Comparison of ENCODE assay signal across 26 cellular contexts in genomic region chr3:1734494-1735122, GRCh38.
"Had no signal": no experiment of that assay in that cellular context is flagged by ENCODE, and none has a peak within 500 bp of the region (broad histone marks: within the 10 kb centered on the region; RNA-seq: fewer than 3 reads in every experiment).

No MANE protein-coding gene starts in this region.

- H3K27ac ChIP-seq: body of pancreas, esophagus muscularis mucosa, parathyroid adenoma, psoas muscle, right atrium auricular region, suprapubic skin, tibial nerve had no signal

- ATAC-seq: activated naive CD4-positive, alpha-beta T cell treated with anti-CD3 and anti-CD28 coated beads, Interleukin-2, amount 50 U/mL, for 72 hours; activated T-cell treated with anti-CD3 and anti-CD28 coated beads, Interleukin-2, amount 50 U/mL, for 72 hours; body of pancreas; effector memory CD8-positive, alpha-beta T cell; naive thymus-derived CD4-positive, alpha-beta T cell; psoas muscle had no signal

- DNase-seq: activated B cell treated with CpG ODN at 0.5 μM for 24 hours; activated CD4-positive, alpha-beta T cell treated with anti-CD3 and anti-CD28 coated beads for 4 hours; activated CD4-positive, alpha-beta T cell treated with anti-CD3 and anti-CD28 coated beads, Interleukin-2, amount 50 U/mL, for 4 hours; activated naive CD4-positive, alpha-beta T cell; activated T-cell treated with anti-CD3 and anti-CD28 coated beads for 4 hours; activated T-cell treated with anti-CD3 and anti-CD28 coated beads, Interleukin-2, amount 50 U/mL, for 72 hours; body of pancreas; cortex of kidney; effector memory CD8-positive, alpha-beta T cell; midbrain; naive thymus-derived CD4-positive, alpha-beta T cell; psoas muscle; stimulated activated CD4-positive, alpha-beta T cell treated with anti-CD3 and anti-CD28 coated beads, Interleukin-15, amount 100 ng/mL, for 24 hours; stimulated activated CD4-positive, alpha-beta T cell treated with anti-CD3 and anti-CD28 coated beads, Interleukin-2, amount 100 ng/mL, for 24 hours; stimulated activated naive CD4-positive, alpha-beta T cell; SW 1271 had no signal

- H3K4me2 ChIP-seq: smooth muscle cell had no signal

- H3K4me3 ChIP-seq: body of pancreas, esophagus muscularis mucosa, psoas muscle, right atrium auricular region, smooth muscle cell, suprapubic skin, tibial nerve had no signal

- H3K9me3 ChIP-seq: body of pancreas, suprapubic skin had no signal

- H3K4me1 ChIP-seq: body of pancreas, esophagus muscularis mucosa, parathyroid adenoma, psoas muscle, right atrium auricular region, tibial nerve had no signal

- FAIRE-seq: endothelial cell of umbilical vein, frontal cortex, islet of Langerhans had no signal

- H3K9ac ChIP-seq: parathyroid adenoma had no signal

- H3K36me3 ChIP-seq: esophagus muscularis mucosa, right atrium auricular region, suprapubic skin, tibial nerve had no signal

- H3K27me3 ChIP-seq: body of pancreas, esophagus muscularis mucosa, right atrium auricular region, suprapubic skin, tibial nerve had no signal

- H2AFZ ChIP-seq: parathyroid adenoma had no signal

- H3K79me2 ChIP-seq: parathyroid adenoma had no signal
